In the genomic region with DNA sequence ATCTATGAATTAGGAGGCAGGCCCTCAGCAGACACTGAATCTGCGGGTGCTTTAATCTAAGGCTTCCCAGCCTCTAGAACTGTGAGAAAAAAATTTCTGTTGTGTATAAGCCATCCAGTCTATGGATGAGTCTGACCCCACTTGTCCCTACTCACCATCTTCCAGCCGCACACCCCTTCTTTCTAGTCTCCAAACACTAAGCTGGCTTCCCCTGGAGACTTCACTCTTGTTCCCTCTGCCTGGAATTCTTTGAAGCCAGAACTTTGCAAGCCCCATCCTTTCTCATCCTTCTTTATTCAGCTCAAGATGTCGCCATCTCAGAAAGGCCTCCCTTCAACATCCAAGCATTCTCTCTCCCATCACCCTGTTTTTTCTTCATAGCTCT, we compare ENCODE assay signal across 8 cellular contexts. TPM values are rescaled to one million over a fixed set of nuclear protein-coding genes. Genes with fewer than 3 reads are reported as not detected.
A peak's percentile ranks its signal among the peaks of the same experiment; 100 is the strongest.
DNase-seq lines count a peak whose midpoint lies in the region; ATAC-seq, FAIRE-seq and TF ChIP-seq lines count a peak whose summit lies in the region.

No MANE protein-coding gene starts in this region.

- no peaks in the 10 kb centered on the region; a peak in 1 of 5 replicates for H3K27me3 ChIP-seq in HepG2 (ENCODE audit: control insufficient read depth in 1 of 2, insufficient read depth in 2 of 2, low read length in 2 of 2)
- no peaks in the 10 kb centered on the region for H3K27me3 ChIP-seq in transverse colon

- TF ChIP-seq CTCF in astrocyte of the cerebellum (IDR thresholded peaks at IDR 0.05; ENCODE audit: low read depth, low read length, missing control alignments) (no peak), HepG2 (CRISPR knock-in tag; IDR thresholded peaks at IDR 0.05) (no peak), transverse colon (IDR thresholded peaks at IDR 0.05) (no peak)

- TF ChIP-seq POLR2A in HepG2 (IDR thresholded peaks at IDR 0.05; ENCODE audit: insufficient read depth in 1 of 2, low read depth in 2 of 2, low read length in 2 of 2) (no peak), transverse colon (IDR thresholded peaks at IDR 0.05) (no peak)

- CTCF ChIA-PET in HepG2 (lab: Yijun Ruan, JAX; ENCODE audit: low intra/inter-chr PET ratio, low total read pairs) = no interaction called here

- H3K27ac Mint-ChIP-seq in activated CD4-positive, alpha-beta T cell treated with anti-CD3 and anti-CD28 coated beads, Interleukin-2, amount 10 ng/mL, durations not matched to agents 24 days and 14 days = peak overlapping the region; percentile 81

- TSS peak; percentile 94 for BruUV-seq in HepG2 (replicated peaks; lab: Mats Ljungman, UMichigan)

- intact Hi-C loops in activated CD4-positive, alpha-beta T cell treated with anti-CD3 and anti-CD28 coated beads, Interleukin-2, amount 10 ng/mL, durations not matched to agents 24 days and 14 days (cut with micrococcal nuclease) = loop anchor here (2.0 kb wide), 1 partner anchor 21 kb away; no protein-coding TSS in a partner anchor
- intact Hi-C loops in HepG2 (cut with micrococcal nuclease; ENCODE audit: unreplicated experiment) = no loop called here
- intact Hi-C loops in transverse colon (cut with DNase I; ENCODE audit: low total_unique reads) = no loop called here

- peak overlapping the region; percentile 94 for H2AFZ ChIP-seq in HepG2 (ENCODE audit: low read length)

- H3K27me3 Mint-ChIP-seq in activated CD4-positive, alpha-beta T cell treated with anti-CD3 and anti-CD28 coated beads, Interleukin-2, amount 10 ng/mL, durations not matched to agents 24 days and 14 days = peaks cover 1% of the 10 kb centered on the region

- FAIRE-seq in HepG2 (lab: Jason Lieb, UNC) = no peak

- H3K9me3 ChIP-seq in HepG2 (ENCODE audit: low read length) = no peaks in the 10 kb centered on the region
- H3K9me3 ChIP-seq in transverse colon = no peaks in the 10 kb centered on the region

- TF ChIP-seq EP300 in HepG2 (IDR thresholded peaks at IDR 0.05; ENCODE audit: low read depth in 2 of 2, low read length in 2 of 2) = no peak
- TF ChIP-seq EP300 in HepG2 (CRISPR knock-in tag; IDR thresholded peaks at IDR 0.05; ENCODE audit: borderline replicate concordance) = no peak
- no peak for TF ChIP-seq EP300 in transverse colon (IDR thresholded peaks at IDR 0.05; ENCODE audit: low read depth)

- H3K4me3 ChIP-seq in astrocyte of the cerebellum (ENCODE audit: low read depth, low read length) = peak overlapping the region; percentile 91
- H3K4me3 ChIP-seq in HepG2 (replicated peaks in 1 of 3; ENCODE audit: insufficient read depth in 1 of 3, low read depth in 2 of 3, low read length in 3 of 3) = peak overlapping the region; percentile 94 to 98 (median 97)
- H3K4me3 ChIP-seq in transverse colon = peak overlapping the region; percentile 29 to 91 (median 78)

- H3K4me2 ChIP-seq in HepG2 (ENCODE audit: low read depth, low read length) = peak overlapping the region; percentile 78

- H3K4me1 ChIP-seq in HepG2 (ENCODE audit: insufficient read depth, low read length) = peaks cover 57% of the 10 kb centered on the region
- peaks cover 0 to 23% (median 14%) of the 10 kb centered on the region in 4 donors for H3K4me1 ChIP-seq in transverse colon

- H3K36me3 ChIP-seq in HepG2 (replicated peaks in 1 of 2; ENCODE audit: control insufficient read depth in 1 of 2, insufficient read depth in 2 of 2, low read length in 2 of 2) = no peaks in the 10 kb centered on the region
- H3K36me3 ChIP-seq in transverse colon = no peaks in the 10 kb centered on the region

- ATAC-seq in HepG2 (peak; percentile 45), HG03095 (IDR thresholded peaks at IDR 0.05; ENCODE audit: unreplicated experiment) (no peak)

- H3K9me3 Mint-ChIP-seq in activated CD4-positive, alpha-beta T cell treated with anti-CD3 and anti-CD28 coated beads, Interleukin-2, amount 10 ng/mL, durations not matched to agents 24 days and 14 days = no peaks in the 10 kb centered on the region

- peak overlapping the region; percentile 94 for H3K9ac ChIP-seq in HepG2 (ENCODE audit: insufficient read depth, low read depth, low read length)

- in situ Hi-C loops in astrocyte of the cerebellum (cut with HindIII; ENCODE audit: low sequenced_read_pairs) (no loop called here), HepG2 (cut with HindIII; ENCODE audit: extremely low pct_ligation_motif_present, low pct_unique_long_range_greater_than_20kb) (no loop called here), transverse colon (cut with MboI; ENCODE audit: low pct_ligation_motif_present in 1 of 4, low pct_unique_long_range_greater_than_20kb in 1 of 4, low sequenced_read_pairs in 3 of 4) (no loop called here)

- WGBS in HepG2 (ENCODE audit: low lambda C conversion rate) = 30% methylated on average over 3 of the region's 3 CpGs
- 17 to 31% methylated on average over 2 to 3 of the region's 3 CpGs for WGBS in transverse colon (ENCODE audit: low coverage in 1 of 2), 2 donors

- peak overlapping the region; percentile 76 for H3K27ac ChIP-seq in HepG2 (ENCODE audit: extremely low read length, insufficient read depth, low read length)
- peak overlapping the region; percentile 83 to 91 (median 88) for H3K27ac ChIP-seq in transverse colon

- H3K4me1 Mint-ChIP-seq in activated CD4-positive, alpha-beta T cell treated with anti-CD3 and anti-CD28 coated beads, Interleukin-2, amount 10 ng/mL, durations not matched to agents 24 days and 14 days = peaks cover 17% of the 10 kb centered on the region

- POLR2A ChIA-PET in HepG2 (lab: Yijun Ruan, JAX) = interaction anchor here (0.7 to 1.0 kb wide), 2 partner anchors 46 to 123 kb away, joined by 3 read pairs; a partner anchor contains a TSS

- no peaks in the 10 kb centered on the region for H4K20me1 ChIP-seq in HepG2 (ENCODE audit: insufficient read depth, low read length)

- no peak for TF ChIP-seq RAD21 in HepG2 (CRISPR knock-in tag; IDR thresholded peaks at IDR 0.05)

- H3K4me3 Mint-ChIP-seq in activated CD4-positive, alpha-beta T cell treated with anti-CD3 and anti-CD28 coated beads, Interleukin-2, amount 10 ng/mL, durations not matched to agents 24 days and 14 days = no peak overlapping the region

- H3K36me3 Mint-ChIP-seq in activated CD4-positive, alpha-beta T cell treated with anti-CD3 and anti-CD28 coated beads, Interleukin-2, amount 10 ng/mL, durations not matched to agents 24 days and 14 days (ENCODE audit: low read depth) = no peaks in the 10 kb centered on the region

- DNase-seq in activated CD4-positive, alpha-beta T cell treated with anti-CD3 and anti-CD28 coated beads, Interleukin-2, amount 10 ng/mL, durations not matched to agents 24 days and 14 days = no peak
- no peak for DNase-seq in activated CD4-positive, alpha-beta T cell treated with anti-CD3 and anti-CD28 coated beads for 1 hour
- DNase-seq in astrocyte of the cerebellum (ENCODE audit: low read depth) (no peak), HepG2 (ENCODE audit: low spot score) (no peak), transverse colon (no peak), NCI-H2196 treated with DMSO at 0.1 percent for 48 hours (lab: John Stamatoyannopoulos, UW; ENCODE audit: unreplicated experiment) (no peak), NCI-H187 (lab: John Stamatoyannopoulos, UW) (no peak)

- peaks cover 44% of the 10 kb centered on the region for H3K79me2 ChIP-seq in HepG2 (ENCODE audit: insufficient read depth, low read length)

RNA-seq across cellular contexts. Expression of a gene that starts 0.6 kb away (rescaled TPM):
- 162 and 168 TPM in 2 replicates for total RNA-seq in activated CD4-positive, alpha-beta T cell treated with anti-CD3 and anti-CD28 coated beads, Interleukin-2, amount 10 ng/mL, durations not matched to agents 24 days and 14 days
- total RNA-seq in HepG2 (2016; rRNA removed; fragmentation: Illumina TruSeq; extraction: Trizol) (140 and 192 TPM in 2 replicates), transverse colon (10 to 100 TPM in 3 of 4 donors, 1 to 10 TPM in 1; 8.6 to 42.4 (median 20.6) TPM)
- total RNA-seq in HepG2 (2016; cell fraction: cytosol; rRNA removed; fragmentation: Illumina TruSeq; extraction: Trizol; ENCODE audit: low read depth) = 26.3 and 31.0 TPM in 2 replicates
- 144 and 197 TPM in 2 replicates for total RNA-seq in HepG2 (2016; cell fraction: insoluble cytoplasmic fraction; rRNA removed; fragmentation: Illumina TruSeq; extraction: Trizol)
- 41.3 and 54.1 TPM in 2 replicates for total RNA-seq in HepG2 (2016; cell fraction: membrane; rRNA removed; fragmentation: Illumina TruSeq; extraction: Trizol)
- total RNA-seq in HepG2 (2016; cell fraction: nucleus; rRNA removed; fragmentation: Illumina TruSeq; extraction: Trizol) = 83.7 and 88.0 TPM in 2 replicates
- 50.1 and 58.5 TPM in 2 replicates for polyA plus RNA-seq in HepG2 (2011; rRNA removed)
- polyA plus RNA-seq in HepG2 (2011; cell fraction: cytosol; rRNA removed) = 39.7 and 48.2 TPM in 2 replicates
- 68.9 and 73.2 TPM in 2 replicates for polyA plus RNA-seq in HepG2 (2011; cell fraction: nucleus; rRNA removed)
- 61.3 and 62.5 TPM in 2 replicates for polyA plus RNA-seq in HepG2 (2012)
- polyA plus RNA-seq in HepG2 (2016; cell fraction: cytosol; fragmentation: Illumina TruSeq; extraction: Trizol; ENCODE audit: low read depth) = 13.7 and 15.4 TPM in 2 replicates
- polyA plus RNA-seq in HepG2 (2016; cell fraction: insoluble cytoplasmic fraction; fragmentation: Illumina TruSeq; extraction: Trizol; ENCODE audit: low read depth) = 127 and 140 TPM in 2 replicates
- 22.4 and 22.7 TPM in 2 replicates for polyA plus RNA-seq in HepG2 (2016; cell fraction: membrane; fragmentation: Illumina TruSeq; extraction: Trizol; ENCODE audit: low read depth)
- polyA plus RNA-seq in HepG2 (2016; cell fraction: nucleus; fragmentation: Illumina TruSeq; extraction: Trizol; ENCODE audit: insufficient read depth, low read depth) = 109 and 116 TPM in 2 replicates
- 130 and 202 TPM in 2 replicates for polyA minus RNA-seq in HepG2 (2011; rRNA and poly(A)+ RNA removed; ENCODE audit: low replicate concordance)
- polyA minus RNA-seq in HepG2 (2011; cell fraction: cytosol; rRNA and poly(A)+ RNA removed) = 51.7 and 53.7 TPM in 2 replicates
- polyA minus RNA-seq in HepG2 (2011; cell fraction: nucleus; rRNA and poly(A)+ RNA removed) = 49.1 and 65.1 TPM in 2 replicates

RNA-seq across cellular contexts. Expression of a gene that starts 47.1 kb away (rescaled TPM):
- total RNA-seq in activated CD4-positive, alpha-beta T cell treated with anti-CD3 and anti-CD28 coated beads, Interleukin-2, amount 10 ng/mL, durations not matched to agents 24 days and 14 days = 62.7 and 66.9 TPM in 2 replicates
- total RNA-seq in HepG2 (2016; rRNA removed; fragmentation: Illumina TruSeq; extraction: Trizol) = 288 and 327 TPM in 2 replicates
- total RNA-seq in HepG2 (2016; cell fraction: cytosol; rRNA removed; fragmentation: Illumina TruSeq; extraction: Trizol; ENCODE audit: low read depth) = 73.9 and 100 TPM in 2 replicates
- total RNA-seq in HepG2 (2016; cell fraction: insoluble cytoplasmic fraction; rRNA removed; fragmentation: Illumina TruSeq; extraction: Trizol) = 257 and 313 TPM in 2 replicates
- total RNA-seq in HepG2 (2016; cell fraction: membrane; rRNA removed; fragmentation: Illumina TruSeq; extraction: Trizol) = 97.1 and 117 TPM in 2 replicates
- total RNA-seq in HepG2 (2016; cell fraction: nucleus; rRNA removed; fragmentation: Illumina TruSeq; extraction: Trizol) = 90.2 and 125 TPM in 2 replicates
- polyA plus RNA-seq in HepG2 (2011; rRNA removed) = 9.8 and 19.7 TPM in 2 replicates
- 45.2 and 131 TPM in 2 replicates for polyA plus RNA-seq in HepG2 (2011; cell fraction: cytosol; rRNA removed)
- 13.2 and 26.8 TPM in 2 replicates for polyA plus RNA-seq in HepG2 (2011; cell fraction: nucleus; rRNA removed)
- 19.2 and 23.8 TPM in 2 replicates for polyA plus RNA-seq in HepG2 (2012)
- 63.5 and 83.4 TPM in 2 replicates for polyA plus RNA-seq in HepG2 (2016; cell fraction: cytosol; fragmentation: Illumina TruSeq; extraction: Trizol; ENCODE audit: low read depth)
- polyA plus RNA-seq in HepG2 (2016; cell fraction: insoluble cytoplasmic fraction; fragmentation: Illumina TruSeq; extraction: Trizol; ENCODE audit: low read depth) = 331 and 345 TPM in 2 replicates
- polyA plus RNA-seq in HepG2 (2016; cell fraction: membrane; fragmentation: Illumina TruSeq; extraction: Trizol; ENCODE audit: low read depth) = 110 and 112 TPM in 2 replicates
- polyA plus RNA-seq in HepG2 (2016; cell fraction: nucleus; fragmentation: Illumina TruSeq; extraction: Trizol; ENCODE audit: insufficient read depth, low read depth) = 198 and 202 TPM in 2 replicates
- polyA minus RNA-seq in HepG2 (2011; rRNA and poly(A)+ RNA removed; ENCODE audit: low replicate concordance) = 60.6 and 119 TPM in 2 replicates
- 14.0 and 19.4 TPM in 2 replicates for polyA minus RNA-seq in HepG2 (2011; cell fraction: cytosol; rRNA and poly(A)+ RNA removed)
- polyA minus RNA-seq in HepG2 (2011; cell fraction: nucleus; rRNA and poly(A)+ RNA removed) = 6.5 and 8.1 TPM in 2 replicates
- total RNA-seq in transverse colon = 100 to 1,000 TPM in 3 of 4 donors, 10 to 100 TPM in 1; 40.4 to 784 (median 274) TPM

RNA-seq across cellular contexts. Expression of a gene that starts 59.7 kb away (rescaled TPM):
- not detected in 2 replicates for total RNA-seq in activated CD4-positive, alpha-beta T cell treated with anti-CD3 and anti-CD28 coated beads, Interleukin-2, amount 10 ng/mL, durations not matched to agents 24 days and 14 days
- total RNA-seq in HepG2 (2016; rRNA removed; fragmentation: Illumina TruSeq; extraction: Trizol) = 0.60 TPM in 1 of 2 replicates, not detected in the other
- not detected in 2 replicates for total RNA-seq in HepG2 (2016; cell fraction: cytosol; rRNA removed; fragmentation: Illumina TruSeq; extraction: Trizol; ENCODE audit: low read depth)
- not detected in 2 replicates for total RNA-seq in HepG2 (2016; cell fraction: insoluble cytoplasmic fraction; rRNA removed; fragmentation: Illumina TruSeq; extraction: Trizol)
- not detected in 2 replicates for total RNA-seq in HepG2 (2016; cell fraction: membrane; rRNA removed; fragmentation: Illumina TruSeq; extraction: Trizol)
- total RNA-seq in HepG2 (2016; cell fraction: nucleus; rRNA removed; fragmentation: Illumina TruSeq; extraction: Trizol) = 0.65 TPM in 1 of 2 replicates, not detected in the other
- not detected in 2 replicates for polyA plus RNA-seq in HepG2 (2011; rRNA removed)
- not detected in 2 replicates for polyA plus RNA-seq in HepG2 (2011; cell fraction: cytosol; rRNA removed)
- polyA plus RNA-seq in HepG2 (2011; cell fraction: nucleus; rRNA removed) = not detected in 2 replicates
- not detected in 2 replicates for polyA plus RNA-seq in HepG2 (2012)
- 0.37 TPM in 1 of 2 replicates, not detected in the other for polyA plus RNA-seq in HepG2 (2016; cell fraction: cytosol; fragmentation: Illumina TruSeq; extraction: Trizol; ENCODE audit: low read depth)
- polyA plus RNA-seq in HepG2 (2016; cell fraction: insoluble cytoplasmic fraction; fragmentation: Illumina TruSeq; extraction: Trizol; ENCODE audit: low read depth) = 1.2 TPM in 1 of 2 replicates, not detected in the other
- polyA plus RNA-seq in HepG2 (2016; cell fraction: membrane; fragmentation: Illumina TruSeq; extraction: Trizol; ENCODE audit: low read depth) = not detected in 2 replicates
- 2.4 TPM in 1 of 2 replicates, not detected in the other for polyA plus RNA-seq in HepG2 (2016; cell fraction: nucleus; fragmentation: Illumina TruSeq; extraction: Trizol; ENCODE audit: insufficient read depth, low read depth)
- not detected in 2 replicates for polyA minus RNA-seq in HepG2 (2011; rRNA and poly(A)+ RNA removed; ENCODE audit: low replicate concordance)
- not detected in 2 replicates for polyA minus RNA-seq in HepG2 (2011; cell fraction: cytosol; rRNA and poly(A)+ RNA removed)
- not detected in 2 replicates for polyA minus RNA-seq in HepG2 (2011; cell fraction: nucleus; rRNA and poly(A)+ RNA removed)
- total RNA-seq in transverse colon = 100 to 1,000 TPM in 1 of 4 donors, 1 to 10 TPM in 2, not detected in 1; 3.0 to 526 (median 5.6) TPM
